ENCODE assay signal across 10 cellular contexts in genomic region chr12:51395283-51396230, GRCh38. TPM values are rescaled to one million over a fixed set of nuclear protein-coding genes. Genes with fewer than 3 reads are reported as not detected.
A peak's percentile ranks its signal among the peaks of the same experiment; 100 is the strongest.
DNase-seq lines count a peak whose midpoint lies in the region; ATAC-seq lines count a peak whose summit lies in the region.
"Had no signal": no experiment of that assay in that cellular context is flagged by ENCODE, and none has a peak within 500 bp of the region (broad histone marks: within the 10 kb centered on the region; RNA-seq: fewer than 3 reads in every experiment).

No MANE protein-coding gene starts in this region.

- peak; percentile 33 for ATAC-seq in HG03354 (IDR thresholded peaks at IDR 0.05; ENCODE audit: poor library complexity, severe bottlenecking, unreplicated experiment)
- ATAC-seq in activated T-helper 17 cell treated with anti-CD3 and anti-CD28 coated beads, Interleukin-2, amount 50 U/mL, for 72 hours (replicated peaks) = peak; percentile 59

- no peaks in the 10 kb centered on the region for H3K9me3 Mint-ChIP-seq in activated T-helper 17 cell treated with anti-CD3 and anti-CD28 coated beads, Interleukin-2, amount 50 U/mL, for 72 hours

- peaks cover 33% of the 10 kb centered on the region for H3K4me1 Mint-ChIP-seq in activated T-helper 17 cell treated with anti-CD3 and anti-CD28 coated beads, Interleukin-2, amount 50 U/mL, for 72 hours

- peak overlapping the region; percentile 59 for H3K27ac Mint-ChIP-seq in activated T-helper 17 cell treated with anti-CD3 and anti-CD28 coated beads, Interleukin-2, amount 50 U/mL, for 72 hours

- H3K4me3 Mint-ChIP-seq in activated T-helper 17 cell treated with anti-CD3 and anti-CD28 coated beads, Interleukin-2, amount 50 U/mL, for 72 hours = peak overlapping the region; percentile 84

- H3K36me3 Mint-ChIP-seq in activated T-helper 17 cell treated with anti-CD3 and anti-CD28 coated beads, Interleukin-2, amount 50 U/mL, for 72 hours (ENCODE audit: low read depth) = no peaks in the 10 kb centered on the region

- DNase-seq in stimulated activated CD4-positive, alpha-beta T cell treated with anti-CD3 and anti-CD28 coated beads, Interleukin-15, amount 100 ng/mL, for 24 hours = peak; percentile 55
- no peak for DNase-seq in stimulated activated CD4-positive, alpha-beta T cell treated with anti-CD3 and anti-CD28 coated beads, Interleukin-4, amount 100 ng/mL, for 4 hours
- DNase-seq in substantia nigra (lab: John Stamatoyannopoulos, UW) (no peak), NCI-H1092 treated with DMSO at 0.1 percent for 48 hours (lab: John Stamatoyannopoulos, UW) (no peak), NCI-H510A (lab: John Stamatoyannopoulos, UW) (no peak), RKO (ENCODE audit: low spot score) (no peak)

- no peaks in the 10 kb centered on the region for H3K27me3 Mint-ChIP-seq in activated T-helper 17 cell treated with anti-CD3 and anti-CD28 coated beads, Interleukin-2, amount 50 U/mL, for 72 hours

- peak overlapping the region; percentile 11 for H3K27ac ChIP-seq in substantia nigra (ENCODE audit: low read depth, low read length, poor library complexity, severe bottlenecking)
- H3K27ac ChIP-seq: neutrophil had no signal

RNA-seq across cellular contexts. Expression of gene GALNT6, which starts 4.4 kb away (rescaled TPM):
- total RNA-seq in activated T-helper 17 cell treated with anti-CD3 and anti-CD28 coated beads, Interleukin-2, amount 50 U/mL, for 72 hours = 1 to 10 TPM; 6.2 to 7.2 TPM

RNA-seq across cellular contexts. Expression of gene SLC4A8, which starts 29.1 kb away (rescaled TPM):
- 1 to 10 TPM; 2.2 to 8.0 TPM for total RNA-seq in activated T-helper 17 cell treated with anti-CD3 and anti-CD28 coated beads, Interleukin-2, amount 50 U/mL, for 72 hours

RNA-seq across cellular contexts. Expression of gene CELA1, which starts 49.1 kb away (rescaled TPM):
- not detected for total RNA-seq in activated T-helper 17 cell treated with anti-CD3 and anti-CD28 coated beads, Interleukin-2, amount 50 U/mL, for 72 hours
- total RNA-seq: temporal lobe had no signal
